9 cellular contexts compared by ENCODE assay signal in genomic region chr6:45830441-45831139, GRCh38.
A peak's percentile ranks its signal among the peaks of the same experiment; 100 is the strongest.
DNase-seq lines count a peak whose midpoint lies in the region; ATAC-seq and FAIRE-seq lines count a peak whose summit lies in the region.
"Had no signal": no experiment of that assay in that cellular context is flagged by ENCODE, and none has a peak within 500 bp of the region (broad histone marks: within the 10 kb centered on the region; RNA-seq: fewer than 3 reads in every experiment).

No MANE protein-coding gene starts in this region.

- peaks cover 68% of the 10 kb centered on the region for H3K4me1 Mint-ChIP-seq in stimulated activated naive CD8-positive, alpha-beta T cell treated with anti-CD3 and anti-CD28 coated beads, Interleukin-15, Interleukin-2, amounts not matched to agents 100 ng/mL and 50 ng/mL, for 24 hours (ENCODE audit: low read depth)

- peak overlapping the region; percentile 76 for H3K4me3 Mint-ChIP-seq in stimulated activated naive CD8-positive, alpha-beta T cell treated with anti-CD3 and anti-CD28 coated beads, Interleukin-15, Interleukin-2, amounts not matched to agents 100 ng/mL and 50 ng/mL, for 24 hours

- H3K36me3 Mint-ChIP-seq in stimulated activated naive CD8-positive, alpha-beta T cell treated with anti-CD3 and anti-CD28 coated beads, Interleukin-15, Interleukin-2, amounts not matched to agents 100 ng/mL and 50 ng/mL, for 24 hours (ENCODE audit: low read depth) = peaks cover 4% of the 10 kb centered on the region

- DNase-seq in H4 (ENCODE audit: low spot score) = peak; percentile 69
- DNase-seq in MV-4-11 (lab: John Stamatoyannopoulos, UW) = peak; percentile 85
- peak; percentile 43 for DNase-seq in astrocyte of the hippocampus (ENCODE audit: low read depth, low spot score)
- no peak for DNase-seq in frontal cortex (ENCODE audit: low spot score in 2 of 2)
- no peak for DNase-seq in cerebellum (ENCODE audit: low spot score)
- DNase-seq in NCI-H1694 (lab: John Stamatoyannopoulos, UW) = no peak

- no peak for FAIRE-seq in frontal cortex (lab: Jason Lieb, UNC)
- FAIRE-seq: K562 had no signal

- no peaks in the 10 kb centered on the region for H3K9me3 Mint-ChIP-seq in stimulated activated naive CD8-positive, alpha-beta T cell treated with anti-CD3 and anti-CD28 coated beads, Interleukin-15, Interleukin-2, amounts not matched to agents 100 ng/mL and 50 ng/mL, for 24 hours

- H3K27me3 Mint-ChIP-seq in stimulated activated naive CD8-positive, alpha-beta T cell treated with anti-CD3 and anti-CD28 coated beads, Interleukin-15, Interleukin-2, amounts not matched to agents 100 ng/mL and 50 ng/mL, for 24 hours = peaks cover 4% of the 10 kb centered on the region

- ATAC-seq in GM18508 (IDR thresholded peaks at IDR 0.05; ENCODE audit: insufficient read depth, unreplicated experiment) = peak; percentile 84

- peak overlapping the region; percentile 82 for H3K27ac Mint-ChIP-seq in stimulated activated naive CD8-positive, alpha-beta T cell treated with anti-CD3 and anti-CD28 coated beads, Interleukin-15, Interleukin-2, amounts not matched to agents 100 ng/mL and 50 ng/mL, for 24 hours

Comparison
In these comparisons a context has a peak if more than half of its experiments do, and no peak if none do; other contexts are left out.
1. DNase-seq: peak in H4 (single experiment), MV-4-11 (single experiment) and astrocyte of the hippocampus (single experiment); none in frontal cortex (0 of 2), cerebellum (single experiment) and NCI-H1694 (single experiment).